Comparison of ENCODE assay signal across 23 cellular contexts in genomic region chr5:115775999-115776398, GRCh38.
"Had no signal": no experiment of that assay in that cellular context is flagged by ENCODE, and none has a peak within 500 bp of the region (broad histone marks: within the 10 kb centered on the region; RNA-seq: fewer than 3 reads in every experiment).

No MANE protein-coding gene starts in this region.

- FAIRE-seq: frontal cortex had no signal

- DNase-seq: activated CD4-positive, alpha-beta memory T cell treated with anti-CD3 and anti-CD28 coated beads, Interleukin-2, amount 10 ng/mL, durations not matched to agents 7 days and 5 days; activated CD4-positive, alpha-beta T cell treated with anti-CD3 and anti-CD28 coated beads for 1 hour; activated CD4-positive, alpha-beta T cell treated with anti-CD3 and anti-CD28 coated beads for 4 hours; activated CD4-positive, alpha-beta T cell treated with anti-CD3 and anti-CD28 coated beads, Interleukin-2, amount 10 ng/mL, durations not matched to agents 7 days and 5 days; activated CD4-positive, alpha-beta T cell treated with anti-CD3 and anti-CD28 coated beads, Interleukin-2, amount 50 U/mL, for 4 hours; activated CD8-positive, alpha-beta memory T cell treated with anti-CD3 and anti-CD28 coated beads, Interleukin-2, amount 50 U/mL, for 48 hours; activated gamma-delta T cell; activated naive CD4-positive, alpha-beta T cell; activated naive CD4-positive, alpha-beta T cell treated with anti-CD3 and anti-CD28 coated beads, Interleukin-2, amount 10 ng/mL, durations not matched to agents 7 days and 5 days; activated naive CD8-positive, alpha-beta T cell treated with anti-CD3 and anti-CD28 coated beads, Interleukin-2, amount 10 ng/mL, durations not matched to agents 7 days and 5 days; activated T-cell treated with anti-CD3 and anti-CD28 coated beads for 4 hours; activated T-cell treated with anti-CD3 and anti-CD28 coated beads, Interleukin-2, amount 50 U/mL, for 24 hours; activated T-cell treated with anti-CD3 and anti-CD28 coated beads, Interleukin-2, amount 50 U/mL, for 72 hours; central memory CD4-positive, alpha-beta T cell; cerebellar nuclear complex; dorsolateral prefrontal cortex; effector memory CD4-positive, alpha-beta T cell; endodermal cell; foreskin fibroblast; heart left ventricle; T-cell; T1000 had no signal
